ENCODE assay signal across 8 cellular contexts in the genomic region with DNA sequence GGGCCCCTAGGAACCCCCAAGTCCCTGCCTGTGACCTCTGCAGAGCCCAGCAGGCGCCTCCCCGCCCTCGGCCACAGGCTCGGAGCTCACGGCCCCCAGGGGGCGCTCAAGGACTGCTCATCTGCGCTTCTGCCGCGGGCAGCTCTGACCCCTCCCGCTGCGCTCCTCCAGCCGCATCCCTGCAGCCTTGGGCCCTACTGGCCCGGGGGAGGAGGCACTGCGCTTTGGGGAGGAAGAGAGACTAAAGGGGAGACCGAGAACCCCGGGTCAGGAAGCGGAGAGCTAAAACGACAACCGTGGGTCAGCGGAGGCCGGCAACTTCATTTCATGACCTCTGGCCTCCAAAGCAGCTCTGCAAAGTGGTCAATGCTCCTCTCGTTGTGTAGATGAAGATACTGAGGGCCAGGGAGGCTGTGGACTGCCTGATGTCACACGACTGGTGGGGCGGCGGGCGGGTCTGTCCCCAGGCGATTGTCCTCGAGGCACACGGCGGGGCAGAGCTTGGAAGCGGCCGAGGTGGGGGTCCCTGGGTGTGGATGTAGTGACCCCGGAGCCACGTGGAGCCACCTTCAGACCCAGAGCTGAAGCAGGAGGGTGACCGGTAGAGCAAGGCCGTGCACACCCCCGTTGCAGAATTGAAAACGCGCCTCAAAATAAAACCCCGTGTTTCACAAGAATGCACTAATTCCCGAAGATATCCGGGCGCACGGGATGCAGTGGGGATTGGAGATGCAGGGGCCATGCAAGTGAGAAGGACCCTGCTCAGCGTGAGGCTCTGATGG. TPM values are rescaled to one million over a fixed set of nuclear protein-coding genes. Genes with fewer than 3 reads are reported as not detected.
A peak's percentile ranks its signal among the peaks of the same experiment; 100 is the strongest.
DNase-seq lines count a peak whose midpoint lies in the region; ATAC-seq and TF ChIP-seq lines count a peak whose summit lies in the region.

No MANE protein-coding gene starts in this region.

- no peaks in the 10 kb centered on the region for H3K36me3 ChIP-seq in Caco-2 (ENCODE audit: control insufficient read depth, insufficient read depth, low read length)
- no peaks in the 10 kb centered on the region for H3K36me3 ChIP-seq in kidney epithelial cell (ENCODE audit: control insufficient read depth, insufficient read depth, low read length)

- H3K27me3 Mint-ChIP-seq in Caco-2 (ENCODE audit: insufficient read depth, unreplicated experiment): no peaks in the 10 kb centered on the region
- peaks cover 62% of the 10 kb centered on the region for H3K27me3 Mint-ChIP-seq in central memory CD8-positive, alpha-beta T cell

- peak overlapping the region; percentile 91 for H3K27ac Mint-ChIP-seq in Caco-2 (ENCODE audit: unreplicated experiment)
- no peak overlapping the region for H3K27ac Mint-ChIP-seq in central memory CD8-positive, alpha-beta T cell (ENCODE audit: low read depth)

- H3K9me3 Mint-ChIP-seq in Caco-2 (ENCODE audit: unreplicated experiment): no peaks in the 10 kb centered on the region
- H3K9me3 Mint-ChIP-seq in central memory CD8-positive, alpha-beta T cell: no peaks in the 10 kb centered on the region

- POLR2A ChIA-PET in Caco-2 (lab: Charles Lee) (interaction anchor here (0.5 to 1.0 kb wide), 3 partner anchors 113 to 254 kb away, joined by 3 to 11 read pairs (median 4); no protein-coding TSS in a partner anchor), HEK293T (lab: Yijun Ruan, JAX) (interaction anchor here (0.6 to 2.1 kb wide), 5 partner anchors 14 to 683 kb away, joined by 3 to 30 read pairs (median 4); a partner anchor contains a TSS)

- peak; percentile 73 for ATAC-seq in central memory CD8-positive, alpha-beta T cell (replicated peaks; ENCODE audit: extremely low read depth, poor library complexity, severe bottlenecking)
- no peak for ATAC-seq in HG03280 (IDR thresholded peaks at IDR 0.05; ENCODE audit: unreplicated experiment)

- intact Hi-C loops in Caco-2 (cut with micrococcal nuclease; ENCODE audit: unreplicated experiment): loop anchor here (1.0 kb wide), 1 partner anchor 131 kb away; no protein-coding TSS in a partner anchor

- H3K4me3 ChIP-seq in Caco-2 (ENCODE audit: low read depth, low read length) (peak overlapping the region; percentile 49), kidney epithelial cell (ENCODE audit: low read depth, low read length) (no peak overlapping the region)

- CTCF ChIA-PET in Caco-2 (lab: Charles Lee) (interaction anchor here (0.5 to 4.5 kb wide), 36 partner anchors 11 to 462 kb away, joined by 3 to 111 read pairs (median 4); a partner anchor contains a TSS), HEK293T (lab: Yijun Ruan, JAX) (interaction anchor here (0.6 to 5.1 kb wide), 16 partner anchors 14 to 462 kb away, joined by 3 to 77 read pairs (median 4); a partner anchor contains a TSS)

- H3K4me1 Mint-ChIP-seq in Caco-2 (ENCODE audit: low read depth, unreplicated experiment): peaks cover 34% of the 10 kb centered on the region
- H3K4me1 Mint-ChIP-seq in central memory CD8-positive, alpha-beta T cell: peaks cover 10% of the 10 kb centered on the region

- BruUV-seq in Caco-2 (replicated peaks; lab: Mats Ljungman, UMichigan): TSS peak; percentile 56

- TF ChIP-seq CTCF in Caco-2 (IDR thresholded peaks at IDR 0.05; ENCODE audit: insufficient read depth in 1 of 2, low read depth in 1 of 2, low read length in 1 of 2, severe bottlenecking in 1 of 2, unreplicated experiment in 1 of 2) (peak; percentile 93 to 95), kidney epithelial cell (IDR thresholded peaks at IDR 0.05; ENCODE audit: insufficient read depth, low read length, poor library complexity, severe bottlenecking) (peak; percentile 93)

- H3K27me3 ChIP-seq in Caco-2 (replicated peaks; ENCODE audit: control insufficient read depth, insufficient read depth, low read length): no peaks in the 10 kb centered on the region
- peaks cover 29% of the 10 kb centered on the region for H3K27me3 ChIP-seq in kidney epithelial cell (ENCODE audit: control insufficient read depth, insufficient read depth, low read length)

- peak overlapping the region; percentile 83 for H3K4me3 Mint-ChIP-seq in Caco-2 (ENCODE audit: unreplicated experiment)
- H3K4me3 Mint-ChIP-seq in central memory CD8-positive, alpha-beta T cell: no peak overlapping the region

- peaks cover 44% of the 10 kb centered on the region for H3K4me1 ChIP-seq in Caco-2

- peaks cover 6% of the 10 kb centered on the region for H3K36me3 Mint-ChIP-seq in Caco-2 (ENCODE audit: insufficient read depth, unreplicated experiment)
- peaks cover 4% of the 10 kb centered on the region for H3K36me3 Mint-ChIP-seq in central memory CD8-positive, alpha-beta T cell (ENCODE audit: insufficient read depth)

- DNase-seq in Caco-2: peak; percentile 86 to 93
- peak; percentile 92 for DNase-seq in HEK293T (ENCODE audit: extremely low spot score)
- DNase-seq in NCI-H2171 treated with DMSO at 0.1 percent for 48 hours (lab: John Stamatoyannopoulos, UW): peak; percentile 30
- peak; percentile 91 for DNase-seq in activated CD4-positive, CD25-positive, alpha-beta regulatory T cell treated with anti-CD3 and anti-CD28 coated beads, Interleukin-2, amount 50 U/mL, for 72 hours
- peak; percentile 61 to 78 for DNase-seq in central memory CD8-positive, alpha-beta T cell (ENCODE audit: low spot score in 2 of 2)
- peak; percentile 14 for DNase-seq in kidney epithelial cell (ENCODE audit: low read depth)
- peak; percentile 64 to 81 for DNase-seq in stimulated activated CD4-positive, alpha-beta T cell treated with anti-CD3 and anti-CD28 coated beads, Interleukin-12 subunit alpha, Interleukin-12 subunit beta, amount 100 ng/mL, for 24 hours (ENCODE audit: low read depth in 2 of 2)

- H3K9me3 ChIP-seq in Caco-2: no peaks in the 10 kb centered on the region

TF ChIP-seq in HEK293T, 16 proteins besides CTCF, POLR2A, EP300 and RAD21:
- TF ChIP-seq SP1 (IDR thresholded peaks at IDR 0.05): no peak
- TF ChIP-seq TARDBP (IDR thresholded peaks at IDR 0.05): no peak
- no peak for TF ChIP-seq LEF1 (IDR thresholded peaks at IDR 0.05; ENCODE audit: borderline replicate concordance)
- no peak for TF ChIP-seq SUZ12 (IDR thresholded peaks at IDR 0.05)
- TF ChIP-seq BHLHE40 (IDR thresholded peaks at IDR 0.05; ENCODE audit: borderline replicate concordance): no peak
- no peak for TF ChIP-seq NFRKB (IDR thresholded peaks at IDR 0.05)
- TF ChIP-seq, protein P1, sequence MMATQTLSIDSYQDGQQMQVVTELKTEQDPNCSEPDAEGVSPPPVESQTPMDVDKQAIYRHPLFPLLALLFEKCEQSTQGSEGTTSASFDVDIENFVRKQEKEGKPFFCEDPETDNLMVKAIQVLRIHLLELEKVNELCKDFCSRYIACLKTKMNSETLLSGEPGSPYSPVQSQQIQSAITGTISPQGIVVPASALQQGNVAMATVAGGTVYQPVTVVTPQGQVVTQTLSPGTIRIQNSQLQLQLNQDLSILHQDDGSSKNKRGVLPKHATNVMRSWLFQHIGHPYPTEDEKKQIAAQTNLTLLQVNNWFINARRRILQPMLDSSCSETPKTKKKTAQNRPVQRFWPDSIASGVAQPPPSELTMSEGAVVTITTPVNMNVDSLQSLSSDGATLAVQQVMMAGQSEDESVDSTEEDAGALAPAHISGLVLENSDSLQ (IDR thresholded peaks at IDR 0.05): no peak
- TF ChIP-seq FOXM1 (IDR thresholded peaks at IDR 0.05; ENCODE audit: borderline replicate concordance): no peak; the same call in 1 of the 2 replicates
- TF ChIP-seq L3MBTL2 (conservative IDR thresholded peaks at IDR 0.05): no peak
- no peak for TF ChIP-seq ELF4 (IDR thresholded peaks at IDR 0.05)
- no peak for TF ChIP-seq HDGF (IDR thresholded peaks at IDR 0.05; ENCODE audit: borderline replicate concordance)
- TF ChIP-seq FOXA1 (IDR thresholded peaks at IDR 0.05): no peak
- no peak for TF ChIP-seq CTBP1 (IDR thresholded peaks at IDR 0.05; ENCODE audit: borderline replicate concordance)
- TF ChIP-seq ARNT (IDR thresholded peaks at IDR 0.05): no peak
- TF ChIP-seq ZNF384 (IDR thresholded peaks at IDR 0.05): no peak
- TF ChIP-seq FOXK2 (IDR thresholded peaks at IDR 0.05): no peak

RNA-seq across cellular contexts. Expression of a gene that starts 2.7 kb away (rescaled TPM):
- total RNA-seq in Caco-2 (2022) (not detected in 2 replicates), kidney epithelial cell (not detected in 2 replicates)

RNA-seq across cellular contexts. Expression of a gene that starts 56.1 kb away (rescaled TPM):
- total RNA-seq in Caco-2 (2022) (1.3 and 2.7 TPM in 2 replicates), kidney epithelial cell (0.14 and 1.1 TPM in 2 replicates)

Comparison
In these comparisons a context has a peak if more than half of its experiments do, and no peak if none do; other contexts are left out.
1. DNase-seq: peak in every context shown above with its lines; median percentile 92 in HEK293T; 91 in activated CD4-positive, CD25-positive, alpha-beta regulatory T cell treated with anti-CD3 and anti-CD28 coated beads, Interleukin-2, amount 50 U/mL, for 72 hours; 90 in Caco-2; 72 in stimulated activated CD4-positive, alpha-beta T cell treated with anti-CD3 and anti-CD28 coated beads, Interleukin-12 subunit alpha, Interleukin-12 subunit beta, amount 100 ng/mL, for 24 hours; 70 in central memory CD8-positive, alpha-beta T cell; 30 in NCI-H2171 treated with DMSO at 0.1 percent for 48 hours; 14 in kidney epithelial cell.